ENCODE assay signal across 7 cellular contexts in the genomic region with DNA sequence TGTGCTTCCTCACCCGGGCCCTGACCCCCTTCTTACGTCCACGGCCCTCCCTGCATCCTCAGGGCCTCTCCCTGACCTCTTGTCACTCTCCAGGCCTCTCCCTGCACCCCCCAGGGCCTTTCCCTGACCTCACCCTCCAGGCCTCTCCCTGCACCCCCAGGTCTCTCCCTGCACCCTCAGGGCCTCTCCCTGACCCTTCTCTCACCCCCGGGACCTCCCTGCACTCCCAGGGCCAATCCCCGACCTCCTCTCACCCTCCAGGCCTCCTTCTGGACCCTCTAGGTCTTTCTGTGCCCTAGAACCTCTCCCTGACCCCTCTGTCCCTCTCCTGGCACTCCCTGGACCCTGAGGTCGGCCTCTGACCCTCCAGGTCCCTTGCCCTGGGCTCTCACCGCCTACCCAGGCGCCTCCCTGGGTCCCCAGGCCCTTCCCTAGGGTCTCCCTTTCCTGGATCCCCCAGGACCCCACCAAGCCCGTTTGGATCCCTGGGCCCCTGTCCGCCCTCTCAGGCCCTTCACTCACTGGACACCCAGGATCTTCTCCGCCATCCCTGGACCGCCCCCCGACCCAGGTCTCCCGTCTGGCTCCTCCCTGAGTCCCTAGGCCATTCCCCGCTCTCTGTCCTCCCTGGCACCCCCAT. TPM values are rescaled to one million over a fixed set of nuclear protein-coding genes. Genes with fewer than 3 reads are reported as not detected.
A peak's percentile ranks its signal among the peaks of the same experiment; 100 is the strongest.
DNase-seq lines count a peak whose midpoint lies in the region; FAIRE-seq and TF ChIP-seq lines count a peak whose summit lies in the region.

No MANE protein-coding gene starts in this region.

- peaks cover 7% of the 10 kb centered on the region for H3K27me3 Mint-ChIP-seq in T-helper 2 cell treated with Interferon-gamma antibody and Interleukin-4, amounts not matched to agents 5 μg/mL and 100 μg/mL, for 36 hours (ENCODE audit: low read depth)

- H2AFZ ChIP-seq in fibroblast of lung (ENCODE audit: low read length): no peak overlapping the region

- H3K4me1 ChIP-seq in fibroblast of lung (ENCODE audit: control insufficient read depth, extremely low read depth, insufficient read depth, low read length): peaks cover 9% of the 10 kb centered on the region

- H4K20me1 ChIP-seq in fibroblast of lung (ENCODE audit: control insufficient read depth, extremely low read depth, insufficient read depth, low read length): no peaks in the 10 kb centered on the region

- no peak for TF ChIP-seq CTCF in HL-60 (IDR thresholded peaks at IDR 0.05; ENCODE audit: insufficient read depth, low read length)
- no peak for TF ChIP-seq CTCF in fibroblast of lung (conservative IDR thresholded peaks at IDR 0.05 in 1 of 2, IDR thresholded peaks at IDR 0.05 in 1 of 2; ENCODE audit: low read depth in 1 of 2, low read length in 2 of 2)
- TF ChIP-seq CTCF in retinal pigment epithelial cell (conservative IDR thresholded peaks at IDR 0.05; ENCODE audit: low read depth, low read length): no peak

- peaks cover 12% of the 10 kb centered on the region for H3K4me1 Mint-ChIP-seq in T-helper 2 cell treated with Interferon-gamma antibody and Interleukin-4, amounts not matched to agents 5 μg/mL and 100 μg/mL, for 36 hours (ENCODE audit: low read depth)

- H3K36me3 ChIP-seq in fibroblast of lung (ENCODE audit: control insufficient read depth, insufficient read depth, low read length): peaks cover 4% of the 10 kb centered on the region

- no peak for FAIRE-seq in HTR-8/SVneo (lab: Jason Lieb, UNC)

- H3K27me3 ChIP-seq in HL-60 (ENCODE audit: insufficient read depth, poor library complexity, severe bottlenecking) (no peaks in the 10 kb centered on the region), fibroblast of lung (ENCODE audit: control insufficient read depth, insufficient read depth, low read length) (peaks cover 5% of the 10 kb centered on the region)

- H3K4me3 ChIP-seq in HL-60 (replicated peaks; ENCODE audit: insufficient read depth, low read length): peak overlapping the region; percentile 53
- peak overlapping the region; percentile 70 to 80 (median 75) for H3K4me3 ChIP-seq in fibroblast of lung (replicated peaks in 1 of 4; ENCODE audit: control extremely low read depth in 1 of 4, insufficient read depth in 1 of 4, low read depth in 3 of 4, low read length in 4 of 4)
- peak overlapping the region; percentile 74 for H3K4me3 ChIP-seq in retinal pigment epithelial cell (ENCODE audit: low read length)

- peak overlapping the region; percentile 65 for H3K9ac ChIP-seq in fibroblast of lung (ENCODE audit: insufficient read depth, low read length)

- peaks cover 4% of the 10 kb centered on the region for H3K36me3 Mint-ChIP-seq in T-helper 2 cell treated with Interferon-gamma antibody and Interleukin-4, amounts not matched to agents 5 μg/mL and 100 μg/mL, for 36 hours (ENCODE audit: low read depth)

- no peak for DNase-seq in HL-60 (ENCODE audit: low read depth in 1 of 2, low spot score in 1 of 2)
- DNase-seq in T-helper 2 cell treated with Interferon-gamma antibody and Interleukin-4, amounts not matched to agents 5 μg/mL and 100 μg/mL, for 36 hours (ENCODE audit: low spot score): peak; percentile 6
- no peak for DNase-seq in fibroblast of lung (ENCODE audit: low read depth in 2 of 2)
- no peak for DNase-seq in retinal pigment epithelial cell (ENCODE audit: low read depth)
- DNase-seq in AG08396 (ENCODE audit: low spot score): no peak
- DNase-seq in LoVo (ENCODE audit: low spot score): no peak
- no peak for DNase-seq in HTR-8/SVneo (ENCODE audit: insufficient read length, low spot score)

- no peaks in the 10 kb centered on the region for H3K79me2 ChIP-seq in fibroblast of lung (ENCODE audit: control insufficient read depth, insufficient read depth, low read length)

- H3K9me3 ChIP-seq in fibroblast of lung (ENCODE audit: control insufficient read depth, insufficient read depth, low read depth, low read length): no peaks in the 10 kb centered on the region

- H3K27ac ChIP-seq in HL-60 (replicated peaks): peak overlapping the region; percentile 67
- peak overlapping the region; percentile 79 for H3K27ac ChIP-seq in fibroblast of lung (ENCODE audit: insufficient read depth, low read length)

- H3K27ac Mint-ChIP-seq in T-helper 2 cell treated with Interferon-gamma antibody and Interleukin-4, amounts not matched to agents 5 μg/mL and 100 μg/mL, for 36 hours: peak overlapping the region; percentile 90

- H3K4me3 Mint-ChIP-seq in T-helper 2 cell treated with Interferon-gamma antibody and Interleukin-4, amounts not matched to agents 5 μg/mL and 100 μg/mL, for 36 hours: peak overlapping the region; percentile 88

- H3K4me2 ChIP-seq in fibroblast of lung (ENCODE audit: extremely low read depth, insufficient read depth, low read length): peak overlapping the region; percentile 94

- no peaks in the 10 kb centered on the region for H3K9me3 Mint-ChIP-seq in T-helper 2 cell treated with Interferon-gamma antibody and Interleukin-4, amounts not matched to agents 5 μg/mL and 100 μg/mL, for 36 hours

RNA-seq across cellular contexts. Expression of a gene that starts 0.6 kb away (rescaled TPM):
- 4.1 and 4.6 TPM in 2 replicates for total RNA-seq in fibroblast of lung
- polyA plus RNA-seq in fibroblast of lung: 1.9 and 2.5 TPM in 2 replicates
- polyA plus RNA-seq in fibroblast of lung (2012): 1.8 and 2.0 TPM in 2 replicates
- polyA minus RNA-seq in fibroblast of lung (ENCODE audit: low replicate concordance): 0.39 and 1.0 TPM in 2 replicates

RNA-seq across cellular contexts. Expression of a gene that starts 14.3 kb away (rescaled TPM):
- under 0.01 and 0.17 TPM in 2 replicates for total RNA-seq in fibroblast of lung
- 0.03 and 0.14 TPM in 2 replicates for polyA plus RNA-seq in fibroblast of lung
- polyA plus RNA-seq in fibroblast of lung (2012): 0.12 TPM in 1 of 2 replicates, not detected in the other
- not detected in 2 replicates for polyA minus RNA-seq in fibroblast of lung (ENCODE audit: low replicate concordance)

RNA-seq across cellular contexts. Expression of a gene that starts 15.1 kb away (rescaled TPM):
- not detected in 2 replicates for total RNA-seq in fibroblast of lung
- not detected in 2 replicates for polyA plus RNA-seq in fibroblast of lung
- polyA plus RNA-seq in fibroblast of lung (2012): not detected in 2 replicates
- polyA minus RNA-seq in fibroblast of lung (ENCODE audit: low replicate concordance): not detected in 2 replicates

RNA-seq across cellular contexts. Expression of a gene that starts 22.8 kb away (rescaled TPM):
- total RNA-seq in fibroblast of lung: not detected in 2 replicates
- polyA plus RNA-seq in fibroblast of lung: not detected in 2 replicates
- polyA plus RNA-seq in fibroblast of lung (2012): not detected in 2 replicates
- polyA minus RNA-seq in fibroblast of lung (ENCODE audit: low replicate concordance): not detected in 2 replicates

RNA-seq across cellular contexts. Expression of a gene that starts 30.0 kb away (rescaled TPM):
- total RNA-seq in fibroblast of lung: 0.66 and 1.0 TPM in 2 replicates
- polyA plus RNA-seq in fibroblast of lung: 1.2 and 1.3 TPM in 2 replicates
- polyA plus RNA-seq in fibroblast of lung (2012): 1.9 and 2.2 TPM in 2 replicates
- polyA minus RNA-seq in fibroblast of lung (ENCODE audit: low replicate concordance): 0.96 and 1.1 TPM in 2 replicates
